ENCODE assay signal across 23 cellular contexts in genomic region chr14:54083549-54084239, GRCh38.
"Had no signal": no experiment of that assay in that cellular context is flagged by ENCODE, and none has a peak within 500 bp of the region (broad histone marks: within the 10 kb centered on the region; RNA-seq: fewer than 3 reads in every experiment).

No MANE protein-coding gene starts in this region.

- H3K27me3 ChIP-seq: esophagus muscularis mucosa, heart left ventricle, pancreas, upper lobe of left lung had no signal

- H3K4me3 ChIP-seq: esophagus muscularis mucosa, heart left ventricle, pancreas, psoas muscle, upper lobe of left lung had no signal

- H3K4me3 Mint-ChIP-seq: activated naive CD4-positive, alpha-beta T cell treated with anti-CD3 and anti-CD28 coated beads for 36 hours; activated T-cell treated with anti-CD3 and anti-CD28 coated beads, Interleukin-2, amount 50 U/mL, for 72 hours; dendritic cell treated with granulocyte-macrophage colony-stimulating factor and Interleukin-4, amounts not matched to agents 40 ng/mL and 50 ng/mL, for 4 days; nephron; T-helper 1 cell treated with Interleukin-12 subunit alpha and Interleukin-12 subunit beta and Interleukin-4 antibody, amounts not matched to agents 30 μg/mL and 1 μg/mL, for 36 hours had no signal

- H3K27me3 Mint-ChIP-seq: dendritic cell treated with granulocyte-macrophage colony-stimulating factor and Interleukin-4, amounts not matched to agents 40 ng/mL and 50 ng/mL, for 4 days had no signal

- H3K36me3 ChIP-seq: esophagus muscularis mucosa, heart left ventricle, pancreas, upper lobe of left lung had no signal

- H3K27ac Mint-ChIP-seq: activated naive CD4-positive, alpha-beta T cell treated with anti-CD3 and anti-CD28 coated beads for 36 hours; activated T-cell treated with anti-CD3 and anti-CD28 coated beads, Interleukin-2, amount 50 U/mL, for 72 hours; dendritic cell treated with granulocyte-macrophage colony-stimulating factor and Interleukin-4, amounts not matched to agents 40 ng/mL and 50 ng/mL, for 4 days; nephron; T-helper 1 cell treated with Interleukin-12 subunit alpha and Interleukin-12 subunit beta and Interleukin-4 antibody, amounts not matched to agents 30 μg/mL and 1 μg/mL, for 36 hours had no signal

- H3K9me3 ChIP-seq: esophagus muscularis mucosa, heart left ventricle, pancreas, psoas muscle, upper lobe of left lung had no signal

- H3K4me1 ChIP-seq: esophagus muscularis mucosa, pancreas, psoas muscle had no signal

- H3K9me3 Mint-ChIP-seq: activated naive CD4-positive, alpha-beta T cell treated with anti-CD3 and anti-CD28 coated beads for 36 hours; dendritic cell treated with granulocyte-macrophage colony-stimulating factor and Interleukin-4, amounts not matched to agents 40 ng/mL and 50 ng/mL, for 4 days; nephron; T-helper 1 cell treated with Interleukin-12 subunit alpha and Interleukin-12 subunit beta and Interleukin-4 antibody, amounts not matched to agents 30 μg/mL and 1 μg/mL, for 36 hours had no signal

- FAIRE-seq: islet of Langerhans, pancreas had no signal

- ATAC-seq: activated T-cell treated with anti-CD3 and anti-CD28 coated beads, Interleukin-2, amount 50 U/mL, for 72 hours; heart left ventricle; pancreas; psoas muscle; right cardiac atrium; stimulated activated naive CD8-positive, alpha-beta T cell treated with anti-CD3 and anti-CD28 coated beads, Interleukin-15, Interleukin-2, amounts not matched to agents 100 U/mL and 50 U/mL, for 24 hours had no signal

- DNase-seq: activated CD4-positive, alpha-beta T cell treated with anti-CD3 and anti-CD28 coated beads for 4 hours; activated CD4-positive, alpha-beta T cell treated with anti-CD3 and anti-CD28 coated beads, Interleukin-2, amount 50 U/mL, for 48 hours; activated CD4-positive, CD25-positive, alpha-beta regulatory T cell; activated effector memory CD4-positive, alpha-beta T cell treated with Interleukin-2 at 50 U/mL for 16 hours; activated naive CD4-positive, alpha-beta T cell treated with anti-CD3 and anti-CD28 coated beads for 36 hours; activated T-cell treated with anti-CD3 and anti-CD28 coated beads, Interleukin-2, amount 50 U/mL, for 72 hours; amygdala; cerebellar nuclear complex; effector CD8-positive, alpha-beta T cell; heart left ventricle; midbrain; pancreas; psoas muscle; right cardiac atrium; stimulated activated CD4-positive, alpha-beta T cell treated with anti-CD3 and anti-CD28 coated beads, Interleukin-4, amount 100 ng/mL, for 24 hours; stimulated activated naive CD8-positive, alpha-beta T cell treated with anti-CD3 and anti-CD28 coated beads, Interleukin-15, Interleukin-2, amounts not matched to agents 100 U/mL and 50 U/mL, for 24 hours; T1000; upper lobe of left lung had no signal

- H3K27ac ChIP-seq: esophagus muscularis mucosa, heart left ventricle, pancreas, psoas muscle, upper lobe of left lung had no signal
